ENCODE assay signal across 23 cellular contexts in genomic region chr15:50416920-50417319, GRCh38.
"Had no signal": no experiment of that assay in that cellular context is flagged by ENCODE, and none has a peak within 500 bp of the region (broad histone marks: within the 10 kb centered on the region; RNA-seq: fewer than 3 reads in every experiment).

No MANE protein-coding gene starts in this region.

- H3K27ac Mint-ChIP-seq: natural killer cell; stimulated activated naive B cell treated with anti-CD40 and anti-IgM and Interleukin-4, amounts not matched to agents 10 μg/mL and 1 μg/mL and 100 μg/mL, for 72 hours; stimulated activated naive CD8-positive, alpha-beta T cell treated with anti-CD3 and anti-CD28 coated beads, Interleukin-15, Interleukin-2, amounts not matched to agents 100 ng/mL and 50 ng/mL, for 24 hours had no signal

- H3K27ac ChIP-seq: coronary artery, esophagus muscularis mucosa, foreskin keratinocyte, lower lobe of right lung, ovary, psoas muscle, right lobe of liver, thoracic aorta, tibial nerve, vagina had no signal

- H3K27me3 ChIP-seq: esophagus muscularis mucosa, foreskin keratinocyte, ovary, right lobe of liver, tibial nerve, vagina had no signal

- H3K4me3 ChIP-seq: coronary artery, esophagus muscularis mucosa, lower lobe of right lung, ovary, psoas muscle, right lobe of liver, thoracic aorta, tibial nerve, vagina had no signal

- H3K9me3 ChIP-seq: esophagus muscularis mucosa, lower lobe of right lung, ovary, psoas muscle, right lobe of liver, thoracic aorta, tibial nerve, vagina had no signal

- H3K4me3 Mint-ChIP-seq: natural killer cell; stimulated activated naive B cell treated with anti-CD40 and anti-IgM and Interleukin-4, amounts not matched to agents 10 μg/mL and 1 μg/mL and 100 μg/mL, for 72 hours; stimulated activated naive CD8-positive, alpha-beta T cell treated with anti-CD3 and anti-CD28 coated beads, Interleukin-15, Interleukin-2, amounts not matched to agents 100 ng/mL and 50 ng/mL, for 24 hours had no signal

- H3K27me3 Mint-ChIP-seq: stimulated activated naive B cell treated with anti-CD40 and anti-IgM and Interleukin-4, amounts not matched to agents 10 μg/mL and 1 μg/mL and 100 μg/mL, for 72 hours; stimulated activated naive CD8-positive, alpha-beta T cell treated with anti-CD3 and anti-CD28 coated beads, Interleukin-15, Interleukin-2, amounts not matched to agents 100 ng/mL and 50 ng/mL, for 24 hours had no signal

- H3K36me3 ChIP-seq: esophagus muscularis mucosa, lower lobe of right lung, ovary, right lobe of liver, thoracic aorta, tibial nerve, vagina had no signal

- ATAC-seq: foreskin keratinocyte; left ventricle myocardium superior; psoas muscle; right lobe of liver; stimulated activated naive B cell treated with anti-CD40 and anti-IgM and Interleukin-4, amounts not matched to agents 10 μg/mL and 1 μg/mL and 100 μg/mL, for 72 hours had no signal

- H3K4me1 Mint-ChIP-seq: natural killer cell; stimulated activated naive B cell treated with anti-CD40 and anti-IgM and Interleukin-4, amounts not matched to agents 10 μg/mL and 1 μg/mL and 100 μg/mL, for 72 hours had no signal

- H3K9me3 Mint-ChIP-seq: natural killer cell; stimulated activated naive B cell treated with anti-CD40 and anti-IgM and Interleukin-4, amounts not matched to agents 10 μg/mL and 1 μg/mL and 100 μg/mL, for 72 hours; stimulated activated naive CD8-positive, alpha-beta T cell treated with anti-CD3 and anti-CD28 coated beads, Interleukin-15, Interleukin-2, amounts not matched to agents 100 ng/mL and 50 ng/mL, for 24 hours had no signal

- H3K4me1 ChIP-seq: esophagus muscularis mucosa, foreskin keratinocyte, lower lobe of right lung, psoas muscle, right lobe of liver, tibial nerve, vagina had no signal

- DNase-seq: dermis blood vessel endothelial cell; effector memory CD4-positive, alpha-beta T cell; foreskin keratinocyte; glutamatergic neuron; left ventricle myocardium superior; lower lobe of right lung; natural killer cell; occipital lobe; ovary; posterior cingulate gyrus; psoas muscle; retina; right lobe of liver; small intestine; stimulated activated CD4-positive, alpha-beta T cell treated with anti-CD3 and anti-CD28 coated beads, Interleukin-15, amount 100 ng/mL, for 24 hours; stimulated activated CD4-positive, alpha-beta T cell treated with anti-CD3 and anti-CD28 coated beads, Interleukin-2, amount 100 ng/mL, for 48 hours; stimulated activated naive B cell treated with anti-CD40 and anti-IgM and Interleukin-4, amounts not matched to agents 10 μg/mL and 1 μg/mL and 100 μg/mL, for 72 hours had no signal

- H3K36me3 Mint-ChIP-seq: natural killer cell; stimulated activated naive B cell treated with anti-CD40 and anti-IgM and Interleukin-4, amounts not matched to agents 10 μg/mL and 1 μg/mL and 100 μg/mL, for 72 hours had no signal
